Comparison of ENCODE assay signal across 18 cellular contexts in the genomic region with DNA sequence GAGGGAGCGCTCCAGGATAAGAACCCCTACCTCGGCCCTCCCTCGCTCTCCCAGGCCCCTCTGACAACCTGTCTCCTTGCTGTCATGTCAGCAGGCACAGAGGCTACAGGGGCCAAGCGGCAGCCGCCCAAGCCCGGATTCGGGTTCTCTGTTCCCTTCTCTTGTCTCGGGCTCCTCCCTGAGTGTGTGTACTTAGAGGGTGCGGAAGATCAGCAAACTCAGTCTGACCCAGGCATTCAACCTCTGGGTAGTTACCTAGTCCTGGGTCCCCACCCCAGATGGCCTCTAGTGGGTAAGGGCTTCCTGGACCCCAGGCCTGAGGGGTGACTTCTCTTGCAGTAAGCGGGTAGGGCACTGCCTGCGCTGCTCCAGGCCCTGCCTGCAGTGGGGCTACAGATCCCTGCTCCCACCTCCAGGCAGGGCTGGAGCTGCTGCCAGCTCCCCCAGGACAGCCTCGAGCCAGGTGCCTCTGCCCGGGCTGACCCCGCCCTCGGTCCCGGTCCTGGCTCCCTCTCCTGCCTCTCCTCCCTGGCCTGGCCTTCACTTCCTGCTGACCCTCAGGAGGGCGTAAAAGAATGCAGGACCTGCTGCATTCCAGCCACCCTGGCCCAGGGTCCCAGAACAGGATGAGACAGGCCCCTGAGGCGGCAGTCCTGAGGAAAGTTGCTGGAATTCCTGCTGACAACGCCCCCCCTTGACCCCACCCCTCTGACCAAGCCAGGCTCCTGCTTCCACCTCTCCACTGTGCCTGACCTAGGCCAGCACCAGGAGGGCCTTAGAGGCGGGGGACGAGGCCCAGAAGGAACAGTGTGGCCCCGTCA. TPM values are rescaled to one million over a fixed set of nuclear protein-coding genes. Genes with fewer than 3 reads are reported as not detected.
DNase-seq lines count a peak whose midpoint lies in the region; ATAC-seq and TF ChIP-seq lines count a peak whose summit lies in the region.
"Had no signal": no experiment of that assay in that cellular context is flagged by ENCODE, and none has a peak within 500 bp of the region (broad histone marks: within the 10 kb centered on the region; RNA-seq: fewer than 3 reads in every experiment).

No MANE protein-coding gene starts in this region.

- no peak overlapping the region for H3K4me3 Mint-ChIP-seq in osteocyte (ENCODE audit: unreplicated experiment)
- H3K4me3 Mint-ChIP-seq: T-helper 2 cell treated with Interferon-gamma antibody and Interleukin-4, amounts not matched to agents 5 μg/mL and 100 μg/mL, for 36 hours had no signal

- H3K9me3 Mint-ChIP-seq in osteocyte (ENCODE audit: unreplicated experiment): no peaks in the 10 kb centered on the region
- H3K9me3 Mint-ChIP-seq: T-helper 2 cell treated with Interferon-gamma antibody and Interleukin-4, amounts not matched to agents 5 μg/mL and 100 μg/mL, for 36 hours had no signal

- H3K27me3 ChIP-seq in H7 (ENCODE audit: control insufficient read depth, insufficient read depth, low read length): peaks cover 26% of the 10 kb centered on the region

- POLR2A ChIA-PET in RWPE1 (lab: Yijun Ruan, JAX; ENCODE audit: low non-redundant PET): no interaction called here
- POLR2A ChIA-PET in GM10248 (lab: Yijun Ruan, JAX): no interaction called here

- TF ChIP-seq CTCF in RWPE1 (conservative IDR thresholded peaks at IDR 0.05; ENCODE audit: low read depth): no peak
- no peak for TF ChIP-seq CTCF in osteocyte (IDR thresholded peaks at IDR 0.05)
- no peak for TF ChIP-seq CTCF in GM10248 (IDR thresholded peaks at IDR 0.05; ENCODE audit: control extremely low read depth, extremely low read depth, low read depth, missing control alignments)
- no peak for TF ChIP-seq CTCF in lower leg skin (IDR thresholded peaks at IDR 0.05)

- no peak for ATAC-seq in HG02852 (IDR thresholded peaks at IDR 0.05; ENCODE audit: unreplicated experiment)
- ATAC-seq: activated CD4-positive, CD25-positive, alpha-beta regulatory T cell treated with anti-CD3 and anti-CD28 coated beads, Interleukin-2, amount 50 U/mL, for 24 hours had no signal

- TF ChIP-seq POLR2A in lower leg skin (IDR thresholded peaks at IDR 0.05): no peak

- 60 to 62% methylated on average over 20 to 22 of the region's 22 CpGs for WGBS in lower leg skin, 2 donors

- intact Hi-C loops in lower leg skin (cut with DNase I; ENCODE audit: low total_unique reads): no loop called here

- H3K27ac Mint-ChIP-seq in osteocyte (ENCODE audit: unreplicated experiment): peak overlapping the region; percentile 31
- H3K27ac Mint-ChIP-seq: T-helper 2 cell treated with Interferon-gamma antibody and Interleukin-4, amounts not matched to agents 5 μg/mL and 100 μg/mL, for 36 hours had no signal

- CTCF ChIA-PET in RWPE1 (lab: Yijun Ruan, JAX) (no interaction called here), GM10248 (lab: Yijun Ruan, JAX) (interaction anchor here (1.9 kb wide), 1 partner anchor 8 kb away, joined by 4 read pairs; no protein-coding TSS in a partner anchor)

- peak overlapping the region; percentile 76 for H3K27ac ChIP-seq in RWPE1

- H3K36me3 Mint-ChIP-seq in osteocyte (ENCODE audit: unreplicated experiment): no peaks in the 10 kb centered on the region

- H3K27me3 Mint-ChIP-seq in osteocyte (ENCODE audit: unreplicated experiment): no peaks in the 10 kb centered on the region

- no peaks in the 10 kb centered on the region for H3K36me3 ChIP-seq in H7 (replicated peaks; ENCODE audit: control insufficient read depth, insufficient read depth, low read length)
- H3K36me3 ChIP-seq: HAP-1 had no signal

- H3K4me1 Mint-ChIP-seq in osteocyte (ENCODE audit: unreplicated experiment): peaks cover 30% of the 10 kb centered on the region

- peak; percentile 91 for DNase-seq in H7
- DNase-seq in RWPE1 (ENCODE audit: low spot score): peak; percentile 54
- peak; percentile 77 for DNase-seq in iPS-NIHi11 (ENCODE audit: low spot score)
- no peak for DNase-seq in osteocyte (ENCODE audit: extremely low spot score, unreplicated experiment)
- no peak for DNase-seq in KBM-7
- DNase-seq in GM10248 (ENCODE audit: extremely low spot score): no peak
- DNase-seq in lower leg skin (ENCODE audit: low spot score in 2 of 2): no peak
- DNase-seq: activated effector memory CD4-positive, alpha-beta T cell treated with anti-CD3 and anti-CD28 coated beads, Interleukin-2, amount 50 U/mL, for 16 hours; Calu3; GDM1; NCI-H1694 treated with DMSO at 0.1 percent for 48 hours; NCI-H446 treated with DMSO at 0.1 percent for 48 hours; retina; stimulated activated CD4-positive, alpha-beta T cell treated with anti-CD3 and anti-CD28 coated beads, Interleukin-2, amount 100 ng/mL, for 24 hours had no signal

- in situ Hi-C loops in KBM-7 (cut with MboI; ENCODE audit: low pct_unique_long_range_greater_than_20kb, low sequenced_read_pairs): no loop called here

- H3K4me3 ChIP-seq in H7 (ENCODE audit: insufficient read depth, low read depth, low read length) (no peak overlapping the region), lower leg skin (ENCODE audit: low read depth, poor library complexity, severe bottlenecking) (no peak overlapping the region)
- H3K4me3 ChIP-seq: HAP-1 had no signal

RNA-seq across cellular contexts. Expression of gene GPC1, which starts 22.0 kb away (rescaled TPM):
- 28.4 and 32.0 TPM in 2 replicates for total RNA-seq in H7 (2014; rRNA removed; shearing (Covaris generic))
- 148 and 149 TPM in 2 replicates for total RNA-seq in osteocyte
- 100 to 1,000 TPM in 3 of 4 donors, 10 to 100 TPM in 1; 87.6 to 145 (median 114) TPM for total RNA-seq in lower leg skin

Comparison
In these comparisons a context has a peak if more than half of its experiments do, and no peak if none do; other contexts are left out.
1. DNase-seq: peak in H7 (single experiment), RWPE1 (single experiment) and iPS-NIHi11 (single experiment); none in osteocyte (single experiment), KBM-7 (single experiment), GM10248 (single experiment) and lower leg skin (0 of 2).